ENCODE assay signal across 1 cellular context in the genomic region with DNA sequence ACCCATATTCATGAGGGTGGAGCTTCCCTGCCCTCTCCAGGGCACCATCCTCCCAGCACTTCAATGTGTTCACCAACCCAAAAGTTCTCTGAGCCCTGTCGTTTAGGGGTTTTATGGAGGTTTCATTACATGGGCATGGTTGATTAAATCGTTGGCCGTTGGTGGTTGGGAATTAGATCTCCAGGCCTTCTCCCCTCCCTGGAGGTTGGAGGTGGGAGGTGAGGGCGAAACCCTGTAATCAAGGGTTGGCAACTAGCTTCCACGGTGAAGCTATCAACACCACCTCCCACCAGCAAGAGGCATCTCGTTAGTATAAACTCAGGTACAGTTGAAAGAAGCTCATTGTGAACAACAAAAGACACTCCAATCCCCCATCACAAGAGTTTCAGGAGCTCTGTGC.
TF ChIP-seq lines count a peak whose summit lies in the region.

No MANE protein-coding gene starts in this region.

TF ChIP-seq in K562, 482 proteins besides CTCF, POLR2A, EP300 and RAD21 (continued from another document):
- TF ChIP-seq ZNF668 (CRISPR knock-in tag; IDR thresholded peaks at IDR 0.05) (no peak), U2AF2 (optimal IDR thresholded peaks at IDR 0.05; ENCODE audit: low read depth, low read length) (no peak)
- TF ChIP-seq, protein P1, sequence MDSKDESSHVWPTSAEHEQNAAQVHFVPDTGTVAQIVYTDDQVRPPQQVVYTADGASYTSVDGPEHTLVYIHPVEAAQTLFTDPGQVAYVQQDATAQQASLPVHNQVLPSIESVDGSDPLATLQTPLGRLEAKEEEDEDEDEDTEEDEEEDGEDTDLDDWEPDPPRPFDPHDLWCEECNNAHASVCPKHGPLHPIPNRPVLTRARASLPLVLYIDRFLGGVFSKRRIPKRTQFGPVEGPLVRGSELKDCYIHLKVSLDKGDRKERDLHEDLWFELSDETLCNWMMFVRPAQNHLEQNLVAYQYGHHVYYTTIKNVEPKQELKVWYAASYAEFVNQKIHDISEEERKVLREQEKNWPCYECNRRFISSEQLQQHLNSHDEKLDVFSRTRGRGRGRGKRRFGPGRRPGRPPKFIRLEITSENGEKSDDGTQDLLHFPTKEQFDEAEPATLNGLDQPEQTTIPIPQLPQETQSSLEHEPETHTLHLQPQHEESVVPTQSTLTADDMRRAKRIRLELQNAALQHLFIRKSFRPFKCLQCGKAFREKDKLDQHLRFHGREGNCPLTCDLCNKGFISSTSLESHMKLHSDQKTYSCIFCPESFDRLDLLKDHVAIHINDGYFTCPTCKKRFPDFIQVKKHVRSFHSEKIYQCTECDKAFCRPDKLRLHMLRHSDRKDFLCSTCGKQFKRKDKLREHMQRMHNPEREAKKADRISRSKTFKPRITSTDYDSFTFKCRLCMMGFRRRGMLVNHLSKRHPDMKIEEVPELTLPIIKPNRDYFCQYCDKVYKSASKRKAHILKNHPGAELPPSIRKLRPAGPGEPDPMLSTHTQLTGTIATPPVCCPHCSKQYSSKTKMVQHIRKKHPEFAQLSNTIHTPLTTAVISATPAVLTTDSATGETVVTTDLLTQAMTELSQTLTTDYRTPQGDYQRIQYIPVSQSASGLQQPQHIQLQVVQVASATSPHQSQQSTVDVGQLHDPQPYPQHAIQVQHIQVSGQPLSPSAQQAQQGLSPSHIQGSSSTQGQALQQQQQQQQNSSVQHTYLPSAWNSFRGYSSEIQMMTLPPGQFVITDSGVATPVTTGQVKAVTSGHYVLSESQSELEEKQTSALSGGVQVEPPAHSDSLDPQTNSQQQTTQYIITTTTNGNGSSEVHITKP (IDR thresholded peaks at IDR 0.05; ENCODE audit: partially characterized antibody) = no peak
